Comparison of ENCODE assay signal across 20 cellular contexts in the genomic region with DNA sequence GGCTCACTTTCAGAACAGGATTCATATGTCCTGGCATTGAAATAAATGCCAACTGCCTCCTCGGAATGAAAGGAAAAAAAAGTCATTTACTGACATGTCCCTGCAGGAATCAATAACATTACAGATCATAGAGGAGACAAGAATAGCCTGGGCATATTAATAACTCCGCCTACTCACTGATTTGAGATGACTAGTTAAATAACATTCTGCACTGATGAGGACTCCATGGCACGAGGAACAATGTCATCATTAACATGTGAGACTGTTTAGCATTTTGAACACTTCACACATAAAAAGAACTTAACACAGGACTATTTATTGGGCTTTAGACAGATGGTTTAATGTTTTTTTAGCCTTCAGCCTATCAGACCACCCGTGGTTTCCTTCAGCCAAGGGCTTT.
"Had no signal": no experiment of that assay in that cellular context is flagged by ENCODE, and none has a peak within 500 bp of the region (broad histone marks: within the 10 kb centered on the region; RNA-seq: fewer than 3 reads in every experiment).

No MANE protein-coding gene starts in this region.

- DNase-seq: activated CD4-positive, alpha-beta T cell treated with anti-CD3 and anti-CD28 coated beads for 1 hour; activated CD4-positive, alpha-beta T cell treated with anti-CD3 and anti-CD28 coated beads, Interleukin-2, amount 50 U/mL, for 48 hours; activated CD8-positive, alpha-beta memory T cell treated with anti-CD3 and anti-CD28 coated beads, Interleukin-2, amount 10 ng/mL, durations not matched to agents 7 days and 5 days; activated effector memory CD4-positive, alpha-beta T cell treated with anti-CD3 and anti-CD28 coated beads, Interleukin-2, amount 50 U/mL, for 16 hours; activated T-cell treated with anti-CD3 and anti-CD28 coated beads, Interleukin-2, amount 50 U/mL, for 24 hours; amygdala; brain microvascular endothelial cell; cerebellar nuclear complex; dermis blood vessel endothelial cell; foreskin fibroblast; left cardiac atrium; naive B cell; posterior cingulate gyrus; right cardiac atrium had no signal

- H3K36me3 ChIP-seq: brain microvascular endothelial cell, tibial nerve had no signal

- H3K9me3 ChIP-seq: tibial nerve had no signal

- H3K4me1 Mint-ChIP-seq: activated CD8-positive, alpha-beta memory T cell treated with anti-CD3 and anti-CD28 coated beads, Interleukin-2, amount 10 ng/mL, durations not matched to agents 7 days and 5 days; naive B cell; stimulated activated effector memory CD8-positive, alpha-beta T cell treated with anti-CD3 and anti-CD28 coated beads, Interleukin-12 subunit alpha, Interleukin-12 subunit beta, amount 100 ng/mL, for 72 hours had no signal

- H3K4me3 Mint-ChIP-seq: activated CD8-positive, alpha-beta memory T cell treated with anti-CD3 and anti-CD28 coated beads, Interleukin-2, amount 10 ng/mL, durations not matched to agents 7 days and 5 days; activated naive CD8-positive, alpha-beta T cell; activated T-cell treated with anti-CD3 and anti-CD28 coated beads, Interleukin-2, amount 50 U/mL, for 24 hours; naive B cell; stimulated activated effector memory CD8-positive, alpha-beta T cell treated with anti-CD3 and anti-CD28 coated beads, Interleukin-12 subunit alpha, Interleukin-12 subunit beta, amount 100 ng/mL, for 72 hours; T-helper 2 cell treated with Interferon-gamma antibody and Interleukin-4, amounts not matched to agents 5 μg/mL and 100 μg/mL, for 36 hours had no signal

- H3K9me3 Mint-ChIP-seq: activated T-cell treated with anti-CD3 and anti-CD28 coated beads, Interleukin-2, amount 50 U/mL, for 24 hours; stimulated activated effector memory CD8-positive, alpha-beta T cell treated with anti-CD3 and anti-CD28 coated beads, Interleukin-12 subunit alpha, Interleukin-12 subunit beta, amount 100 ng/mL, for 72 hours; T-helper 2 cell treated with Interferon-gamma antibody and Interleukin-4, amounts not matched to agents 5 μg/mL and 100 μg/mL, for 36 hours had no signal

- ATAC-seq: activated CD8-positive, alpha-beta memory T cell treated with anti-CD3 and anti-CD28 coated beads, Interleukin-2, amount 10 ng/mL, durations not matched to agents 7 days and 5 days; esophagus mucosa; left cardiac atrium; right cardiac atrium; stimulated activated effector memory CD8-positive, alpha-beta T cell treated with anti-CD3 and anti-CD28 coated beads, Interleukin-12 subunit alpha, Interleukin-12 subunit beta, amount 100 ng/mL, for 72 hours had no signal

- H3K27ac Mint-ChIP-seq: activated CD8-positive, alpha-beta memory T cell treated with anti-CD3 and anti-CD28 coated beads, Interleukin-2, amount 10 ng/mL, durations not matched to agents 7 days and 5 days; activated naive CD8-positive, alpha-beta T cell; activated T-cell treated with anti-CD3 and anti-CD28 coated beads, Interleukin-2, amount 50 U/mL, for 24 hours; naive B cell; stimulated activated effector memory CD8-positive, alpha-beta T cell treated with anti-CD3 and anti-CD28 coated beads, Interleukin-12 subunit alpha, Interleukin-12 subunit beta, amount 100 ng/mL, for 72 hours; T-helper 2 cell treated with Interferon-gamma antibody and Interleukin-4, amounts not matched to agents 5 μg/mL and 100 μg/mL, for 36 hours had no signal

- H3K4me3 ChIP-seq: smooth muscle cell, tibial nerve had no signal

- H3K36me3 Mint-ChIP-seq: activated CD8-positive, alpha-beta memory T cell treated with anti-CD3 and anti-CD28 coated beads, Interleukin-2, amount 10 ng/mL, durations not matched to agents 7 days and 5 days; activated naive CD8-positive, alpha-beta T cell; naive B cell; stimulated activated effector memory CD8-positive, alpha-beta T cell treated with anti-CD3 and anti-CD28 coated beads, Interleukin-12 subunit alpha, Interleukin-12 subunit beta, amount 100 ng/mL, for 72 hours had no signal

- H3K27me3 ChIP-seq: brain microvascular endothelial cell had no signal

- H3K27ac ChIP-seq: brain microvascular endothelial cell, tibial nerve had no signal
